In genomic region chr14:99737956-99738667, GRCh38 we compare ENCODE assay signal across 13 cellular contexts. TPM values are rescaled to one million over a fixed set of nuclear protein-coding genes. Genes with fewer than 3 reads are reported as not detected.
A peak's percentile ranks its signal among the peaks of the same experiment; 100 is the strongest.
DNase-seq lines count a peak whose midpoint lies in the region; ATAC-seq and TF ChIP-seq lines count a peak whose summit lies in the region.
"Had no signal": no experiment of that assay in that cellular context is flagged by ENCODE, and none has a peak within 500 bp of the region (broad histone marks: within the 10 kb centered on the region; RNA-seq: fewer than 3 reads in every experiment).

No MANE protein-coding gene starts in this region.

- intact Hi-C loops in left ventricle myocardium superior (cut with micrococcal nuclease) = no loop called here

- H3K27me3 ChIP-seq in BE2C = no peaks in the 10 kb centered on the region
- no peaks in the 10 kb centered on the region for H3K27me3 ChIP-seq in rectal smooth muscle tissue (ENCODE audit: control insufficient read depth, insufficient read depth, low read length)

- TF ChIP-seq CTCF in BE2C (IDR thresholded peaks at IDR 0.05; ENCODE audit: low read depth, low read length) (no peak), astrocyte of the cerebellum (IDR thresholded peaks at IDR 0.05; ENCODE audit: low read depth, low read length, missing control alignments) (no peak), mesothelial cell of epicardium (IDR thresholded peaks at IDR 0.05; ENCODE audit: unreplicated experiment) (no peak)

- DNase-seq in BE2C (no peak), astrocyte of the cerebellum (ENCODE audit: low read depth) (no peak), left ventricle myocardium superior (no peak), NOMO-1 treated with dmso at 0.1 percent for 144 hours (lab: John Stamatoyannopoulos, UW; ENCODE audit: unreplicated experiment) (no peak), mesothelial cell of epicardium (ENCODE audit: low spot score in 2 of 2, unreplicated experiment in 2 of 2) (no peak), NCI-H69 (lab: John Stamatoyannopoulos, UW) (no peak)
- DNase-seq: activated CD4-positive, alpha-beta memory T cell treated with anti-CD3 and anti-CD28 coated beads, Interleukin-2, amount 10 ng/mL, durations not matched to agents 7 days and 5 days; NCI-H1105 treated with DMSO at 0.1 percent for 48 hours had no signal

- ATAC-seq in left ventricle myocardium superior (peak; percentile 46), GM21515 (IDR thresholded peaks at IDR 0.05; ENCODE audit: unreplicated experiment) (no peak)

- H3K4me1 ChIP-seq in BE2C = peaks cover 6% of the 10 kb centered on the region
- peaks cover 22% of the 10 kb centered on the region for H3K4me1 ChIP-seq in rectal smooth muscle tissue (ENCODE audit: control insufficient read depth, insufficient read depth, low read length)

- H3K4me3 ChIP-seq in BE2C (ENCODE audit: low read depth, low read length) (peak overlapping the region; percentile 40), astrocyte of the cerebellum (ENCODE audit: low read depth, low read length) (peak overlapping the region; percentile 53), rectal smooth muscle tissue (ENCODE audit: low read length) (peak overlapping the region; percentile 69)

- no peaks in the 10 kb centered on the region for H3K9me3 Mint-ChIP-seq in mesothelial cell of epicardium
- H3K9me3 Mint-ChIP-seq: activated CD4-positive, alpha-beta memory T cell treated with anti-CD3 and anti-CD28 coated beads, Interleukin-2, amount 10 ng/mL, durations not matched to agents 7 days and 5 days; activated naive CD4-positive, alpha-beta T cell treated with anti-CD3 and anti-CD28 coated beads, Interleukin-2, amount 50 U/mL, for 72 hours; stimulated activated naive CD8-positive, alpha-beta T cell treated with anti-CD3 and anti-CD28 coated beads, Interleukin-15, Interleukin-2, amounts not matched to agents 100 ng/mL and 50 ng/mL, for 24 hours had no signal

- no peak overlapping the region for H3K27ac Mint-ChIP-seq in mesothelial cell of epicardium
- H3K27ac Mint-ChIP-seq: activated CD4-positive, alpha-beta memory T cell treated with anti-CD3 and anti-CD28 coated beads, Interleukin-2, amount 10 ng/mL, durations not matched to agents 7 days and 5 days; activated naive CD4-positive, alpha-beta T cell treated with anti-CD3 and anti-CD28 coated beads, Interleukin-2, amount 50 U/mL, for 72 hours; stimulated activated naive CD8-positive, alpha-beta T cell treated with anti-CD3 and anti-CD28 coated beads, Interleukin-15, Interleukin-2, amounts not matched to agents 100 ng/mL and 50 ng/mL, for 24 hours had no signal

- no peak overlapping the region for H3K4me3 Mint-ChIP-seq in mesothelial cell of epicardium
- H3K4me3 Mint-ChIP-seq: activated CD4-positive, alpha-beta memory T cell treated with anti-CD3 and anti-CD28 coated beads, Interleukin-2, amount 10 ng/mL, durations not matched to agents 7 days and 5 days; stimulated activated naive CD8-positive, alpha-beta T cell treated with anti-CD3 and anti-CD28 coated beads, Interleukin-15, Interleukin-2, amounts not matched to agents 100 ng/mL and 50 ng/mL, for 24 hours had no signal

- no peaks in the 10 kb centered on the region for H3K36me3 Mint-ChIP-seq in mesothelial cell of epicardium
- H3K36me3 Mint-ChIP-seq: activated naive CD4-positive, alpha-beta T cell treated with anti-CD3 and anti-CD28 coated beads, Interleukin-2, amount 50 U/mL, for 72 hours had no signal

- no peak overlapping the region for H3K9ac ChIP-seq in rectal smooth muscle tissue (ENCODE audit: low read length)

- H3K27me3 Mint-ChIP-seq in mesothelial cell of epicardium (ENCODE audit: low read depth) = peaks cover 22% of the 10 kb centered on the region

- H3K36me3 ChIP-seq in BE2C = no peaks in the 10 kb centered on the region
- no peaks in the 10 kb centered on the region for H3K36me3 ChIP-seq in rectal smooth muscle tissue (ENCODE audit: control insufficient read depth, insufficient read depth, low read length)

- H3K4me1 Mint-ChIP-seq in mesothelial cell of epicardium = peaks cover 8% of the 10 kb centered on the region
- H3K4me1 Mint-ChIP-seq: activated CD4-positive, alpha-beta memory T cell treated with anti-CD3 and anti-CD28 coated beads, Interleukin-2, amount 10 ng/mL, durations not matched to agents 7 days and 5 days had no signal

- no peaks in the 10 kb centered on the region for H3K9me3 ChIP-seq in BE2C

- peak overlapping the region; percentile 84 for H3K27ac ChIP-seq in rectal smooth muscle tissue (ENCODE audit: low read depth, low read length)

- in situ Hi-C loops in astrocyte of the cerebellum (cut with HindIII; ENCODE audit: low sequenced_read_pairs) = no loop called here

RNA-seq across cellular contexts. Expression of gene CYP46A1, which starts 54.0 kb away (rescaled TPM):
- polyA plus RNA-seq in BE2C (2012; ENCODE audit: insufficient read depth, insufficient read length, low read depth) = 0.26 TPM
- total RNA-seq in left ventricle myocardium superior (3.0 TPM), mesothelial cell of epicardium (1.9 to 2.4 TPM (median 2.3 TPM) in 3 replicates)
- total RNA-seq: HT-29 had no signal

RNA-seq across cellular contexts. Expression of gene EML1, which starts 55.1 kb away (rescaled TPM):
- 19.2 TPM for polyA plus RNA-seq in BE2C (2012; ENCODE audit: insufficient read depth, insufficient read length, low read depth)
- total RNA-seq in left ventricle myocardium superior (42.9 TPM), mesothelial cell of epicardium (17.6 to 19.3 TPM (median 18.9 TPM) in 3 replicates)
- total RNA-seq: activated CD4-positive, alpha-beta memory T cell treated with anti-CD3 and anti-CD28 coated beads, Interleukin-2, amount 10 ng/mL, durations not matched to agents 7 days and 5 days; HT-29 had no signal
